ENCODE assay signal across 1 cellular context in genomic region chr13:109747524-109747923, GRCh38.
TF ChIP-seq lines count a peak whose summit lies in the region.

No MANE protein-coding gene starts in this region.

TF ChIP-seq in K562, 482 proteins besides CTCF, POLR2A, EP300 and RAD21 (continued from another document):
- TF ChIP-seq AFF1 (IDR thresholded peaks at IDR 0.05; ENCODE audit: low read depth in 1 of 2, partially characterized antibody in 2 of 2) (no peak), SP2 (IDR thresholded peaks at IDR 0.05; ENCODE audit: extremely low read depth, low read depth, low read length, poor library complexity, severe bottlenecking) (no peak), POLR3A (IDR thresholded peaks at IDR 0.05; ENCODE audit: borderline replicate concordance, extremely low read depth, insufficient read depth, insufficient read length) (no peak)
